Comparison of ENCODE assay signal across 9 cellular contexts in genomic region chr9:99720455-99721050, GRCh38.
A peak's percentile ranks its signal among the peaks of the same experiment; 100 is the strongest.
DNase-seq lines count a peak whose midpoint lies in the region; ATAC-seq and TF ChIP-seq lines count a peak whose summit lies in the region.
"Had no signal": no experiment of that assay in that cellular context is flagged by ENCODE, and none has a peak within 500 bp of the region (broad histone marks: within the 10 kb centered on the region; RNA-seq: fewer than 3 reads in every experiment).

No MANE protein-coding gene starts in this region.

- no peaks in the 10 kb centered on the region for H3K9me3 ChIP-seq in psoas muscle

- CTCF ChIA-PET in activated B cell treated with CpG ODN at 0.5 μM for 24 hours (lab: Charles Lee) (no interaction called here), HEK293T (lab: Yijun Ruan, JAX) (no interaction called here)

- H3K9me2 ChIP-seq in GM23338 (ENCODE audit: insufficient read depth) = 0 out of 2 replicates have a peak, but pooled peaks cover 4% of the 10 kb centered on the region

- H3K4me3 Mint-ChIP-seq in activated B cell treated with CpG ODN at 0.5 μM for 24 hours (peak overlapping the region; percentile 73), GM23338 (no peak overlapping the region)

- no peaks in the 10 kb centered on the region for H3K79me2 ChIP-seq in GM23338 (replicated peaks; ENCODE audit: insufficient read depth)

- H3K4me3 ChIP-seq in psoas muscle = peak overlapping the region; percentile 38
- no peak overlapping the region for H3K4me3 ChIP-seq in GM23338
- H3K4me3 ChIP-seq: cardiac muscle cell had no signal

- H3K27me3 ChIP-seq in psoas muscle (ENCODE audit: insufficient read depth in 3 of 3, low read length in 2 of 3) (no peaks in the 10 kb centered on the region), GM23338 (ENCODE audit: insufficient read depth) (no peaks in the 10 kb centered on the region)
- H3K27me3 ChIP-seq: cardiac muscle cell had no signal

- ATAC-seq in GM19025 (IDR thresholded peaks at IDR 0.05; ENCODE audit: low read depth, unreplicated experiment) (peak; percentile 78), HG03103 (IDR thresholded peaks at IDR 0.05; ENCODE audit: low read depth, unreplicated experiment) (peak; percentile 76), activated B cell treated with CpG ODN at 0.5 μM for 24 hours (ENCODE audit: low read depth) (peak; percentile 66), psoas muscle (no peak), GM23338 (no peak)

- intact Hi-C loops in activated B cell treated with CpG ODN at 0.5 μM for 24 hours (cut with micrococcal nuclease) (loop anchor here (5.0 kb wide), 1 partner anchor 42 kb away; no protein-coding TSS in a partner anchor), psoas muscle (cut with DNase I) (no loop called here)

- H3K27me3 Mint-ChIP-seq in activated B cell treated with CpG ODN at 0.5 μM for 24 hours (no peaks in the 10 kb centered on the region), GM23338 (ENCODE audit: insufficient read depth, low read depth, poor library complexity) (peaks cover 1% of the 10 kb centered on the region)

- H3K36me3 ChIP-seq in psoas muscle (ENCODE audit: insufficient read depth in 1 of 2, low read depth in 1 of 2) (no peaks in the 10 kb centered on the region), GM23338 (ENCODE audit: insufficient read depth) (no peaks in the 10 kb centered on the region)
- H3K36me3 ChIP-seq: cardiac muscle cell had no signal

- no peak overlapping the region for H2AFZ ChIP-seq in GM23338

- DNase-seq in AG09319 (ENCODE audit: extremely low read depth, low read depth) (peak; percentile 16), activated B cell treated with CpG ODN at 0.5 μM for 24 hours (no peak), psoas muscle (no peak), GM23338 (ENCODE audit: low spot score) (no peak), GM03348 (ENCODE audit: low spot score) (no peak), HEK293T (ENCODE audit: extremely low spot score) (no peak)

- H3K36me3 Mint-ChIP-seq in activated B cell treated with CpG ODN at 0.5 μM for 24 hours (ENCODE audit: low read depth) (no peaks in the 10 kb centered on the region), GM23338 (ENCODE audit: low read depth) (no peaks in the 10 kb centered on the region)

- WGBS in psoas muscle, 3 donors = 39 to 55% (median 45%) methylated on average over 1 of the region's 1 CpG

- TF ChIP-seq CTCF in AG09319 (IDR thresholded peaks at IDR 0.05; ENCODE audit: low read depth, low read length) = no peak
- no peak for TF ChIP-seq CTCF in activated B cell treated with CpG ODN at 0.5 μM for 24 hours (IDR thresholded peaks at IDR 0.05)
- no peak for TF ChIP-seq CTCF in psoas muscle (IDR thresholded peaks at IDR 0.05)
- TF ChIP-seq CTCF in GM23338 (conservative IDR thresholded peaks at IDR 0.05; ENCODE audit: low read depth in 2 of 2) = no peak

- peak overlapping the region; percentile 69 for H3K27ac Mint-ChIP-seq in activated B cell treated with CpG ODN at 0.5 μM for 24 hours
- no peak overlapping the region for H3K27ac Mint-ChIP-seq in GM23338

- no peaks in the 10 kb centered on the region for H3F3A ChIP-seq in GM23338 (replicated peaks; ENCODE audit: low read depth)

- H3K27ac ChIP-seq in psoas muscle (peak overlapping the region; percentile 4), GM23338 (ENCODE audit: low read depth) (no peak overlapping the region)
- H3K27ac ChIP-seq: cardiac muscle cell had no signal

- POLR2A ChIA-PET in activated B cell treated with CpG ODN at 0.5 μM for 24 hours (lab: Charles Lee) = interaction anchor here (0.7 to 1.3 kb wide), 4 partner anchors 42 to 499 kb away, joined by 3 to 4 read pairs (median 4); partner anchors contain the start of genes ALG2 and SEC61B
- POLR2A ChIA-PET in HEK293T (lab: Yijun Ruan, JAX) = no interaction called here

- no peaks in the 10 kb centered on the region for H3K4me1 ChIP-seq in psoas muscle
- H3K4me1 ChIP-seq in GM23338 (ENCODE audit: insufficient read depth) = peaks cover 14% of the 10 kb centered on the region

- H3K4me1 Mint-ChIP-seq in activated B cell treated with CpG ODN at 0.5 μM for 24 hours (peaks cover 27% of the 10 kb centered on the region), GM23338 (peaks cover 10% of the 10 kb centered on the region)

- H4K20me1 ChIP-seq in GM23338 (replicated peaks; ENCODE audit: insufficient read depth) = no peaks in the 10 kb centered on the region

- H3K9me3 Mint-ChIP-seq in activated B cell treated with CpG ODN at 0.5 μM for 24 hours (no peaks in the 10 kb centered on the region), GM23338 (peaks cover 6% of the 10 kb centered on the region; the same call in 1 of the 3 replicates)

- H3K4me2 ChIP-seq in GM23338 = no peak overlapping the region

TF ChIP-seq in GM23338, 12 proteins besides CTCF, POLR2A, EP300 and RAD21 (continues in another document):
- no peak for TF ChIP-seq ETS1 (IDR thresholded peaks at IDR 0.05)
- TF ChIP-seq, protein P1, sequence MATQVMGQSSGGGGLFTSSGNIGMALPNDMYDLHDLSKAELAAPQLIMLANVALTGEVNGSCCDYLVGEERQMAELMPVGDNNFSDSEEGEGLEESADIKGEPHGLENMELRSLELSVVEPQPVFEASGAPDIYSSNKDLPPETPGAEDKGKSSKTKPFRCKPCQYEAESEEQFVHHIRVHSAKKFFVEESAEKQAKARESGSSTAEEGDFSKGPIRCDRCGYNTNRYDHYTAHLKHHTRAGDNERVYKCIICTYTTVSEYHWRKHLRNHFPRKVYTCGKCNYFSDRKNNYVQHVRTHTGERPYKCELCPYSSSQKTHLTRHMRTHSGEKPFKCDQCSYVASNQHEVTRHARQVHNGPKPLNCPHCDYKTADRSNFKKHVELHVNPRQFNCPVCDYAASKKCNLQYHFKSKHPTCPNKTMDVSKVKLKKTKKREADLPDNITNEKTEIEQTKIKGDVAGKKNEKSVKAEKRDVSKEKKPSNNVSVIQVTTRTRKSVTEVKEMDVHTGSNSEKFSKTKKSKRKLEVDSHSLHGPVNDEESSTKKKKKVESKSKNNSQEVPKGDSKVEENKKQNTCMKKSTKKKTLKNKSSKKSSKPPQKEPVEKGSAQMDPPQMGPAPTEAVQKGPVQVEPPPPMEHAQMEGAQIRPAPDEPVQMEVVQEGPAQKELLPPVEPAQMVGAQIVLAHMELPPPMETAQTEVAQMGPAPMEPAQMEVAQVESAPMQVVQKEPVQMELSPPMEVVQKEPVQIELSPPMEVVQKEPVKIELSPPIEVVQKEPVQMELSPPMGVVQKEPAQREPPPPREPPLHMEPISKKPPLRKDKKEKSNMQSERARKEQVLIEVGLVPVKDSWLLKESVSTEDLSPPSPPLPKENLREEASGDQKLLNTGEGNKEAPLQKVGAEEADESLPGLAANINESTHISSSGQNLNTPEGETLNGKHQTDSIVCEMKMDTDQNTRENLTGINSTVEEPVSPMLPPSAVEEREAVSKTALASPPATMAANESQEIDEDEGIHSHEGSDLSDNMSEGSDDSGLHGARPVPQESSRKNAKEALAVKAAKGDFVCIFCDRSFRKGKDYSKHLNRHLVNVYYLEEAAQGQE (IDR thresholded peaks at IDR 0.05; ENCODE audit: unreplicated experiment) = no peak
- no peak for TF ChIP-seq EZH2 (IDR thresholded peaks at IDR 0.05; ENCODE audit: low read depth, unreplicated experiment)
- TF ChIP-seq STAT1 (IDR thresholded peaks at IDR 0.05; ENCODE audit: unreplicated experiment) = no peak

TF ChIP-seq in HEK293T, 16 proteins besides CTCF, POLR2A, EP300 and RAD21:
- TF ChIP-seq PKNOX1 (IDR thresholded peaks at IDR 0.05) = no peak
- TF ChIP-seq ELF4 (IDR thresholded peaks at IDR 0.05) = no peak
- TF ChIP-seq ZNF384 (IDR thresholded peaks at IDR 0.05) = no peak
TF ChIP-seq in HEK293T: peak in this region for 0.

Comparison
In these comparisons a context has a peak if more than half of its experiments do, and no peak if none do; other contexts are left out.
1. ATAC-seq: peak in GM19025 (single experiment), HG03103 (single experiment) and activated B cell treated with CpG ODN at 0.5 μM for 24 hours (single experiment); none in psoas muscle (0 of 4) and GM23338 (single experiment).